ENCODE assay signal across 21 cellular contexts in the genomic region with DNA sequence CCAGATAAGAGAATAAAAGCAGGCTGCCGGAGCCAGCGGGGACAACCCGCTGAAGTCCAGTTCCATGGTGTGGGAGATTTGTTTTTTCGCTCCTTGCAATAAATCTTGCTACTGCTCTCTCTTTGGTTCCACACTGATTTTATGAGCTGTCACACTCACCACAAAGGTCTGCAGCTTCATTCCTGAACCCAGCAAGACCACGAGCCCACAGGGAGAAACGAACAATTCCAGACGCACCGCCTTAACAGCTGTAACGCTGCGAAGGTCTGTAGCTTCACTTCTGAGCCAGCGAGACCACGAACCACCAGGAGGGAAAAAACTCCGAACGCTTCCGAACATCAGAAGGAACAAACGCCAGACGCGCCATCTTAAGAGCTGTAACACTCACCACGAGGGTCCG.
"Had no signal": no experiment of that assay in that cellular context is flagged by ENCODE, and none has a peak within 500 bp of the region (broad histone marks: within the 10 kb centered on the region; RNA-seq: fewer than 3 reads in every experiment).

No MANE protein-coding gene starts in this region.

- H3K27me3 ChIP-seq: breast epithelium, neural progenitor cell, right atrium auricular region, upper lobe of left lung had no signal

- H3K27me3 Mint-ChIP-seq: T-cell had no signal

- H3K4me3 ChIP-seq: neural progenitor cell, prostate gland, right atrium auricular region, stomach, upper lobe of left lung had no signal

- H3K4me3 Mint-ChIP-seq: activated CD4-positive, alpha-beta T cell treated with anti-CD3 and anti-CD28 coated beads, Interleukin-2, amount 10 ng/mL, durations not matched to agents 24 days and 14 days; activated CD8-positive, alpha-beta T cell treated with anti-CD3 and anti-CD28 coated beads for 36 hours; activated naive CD4-positive, alpha-beta T cell treated with anti-CD3 and anti-CD28 coated beads for 36 hours; activated T-cell treated with anti-CD3 and anti-CD28 coated beads, Interleukin-2, amount 50 U/mL, for 24 hours; neural progenitor cell; stimulated activated effector memory CD8-positive, alpha-beta T cell treated with anti-CD3 and anti-CD28 coated beads, Interleukin-12 subunit alpha, Interleukin-12 subunit beta, amount 100 ng/mL, for 72 hours; T-cell had no signal

- H3K4me2 ChIP-seq: neural progenitor cell had no signal

- H3K9me3 ChIP-seq: breast epithelium, prostate gland, right atrium auricular region, stomach, upper lobe of left lung had no signal

- H3K9ac ChIP-seq: neural progenitor cell had no signal

- H3K4me1 ChIP-seq: breast epithelium had no signal

- DNase-seq: activated CD4-positive, alpha-beta T cell treated with anti-CD3 and anti-CD28 coated beads, Interleukin-2, amount 10 ng/mL, durations not matched to agents 24 days and 14 days; activated CD4-positive, CD25-positive, alpha-beta regulatory T cell; activated CD8-positive, alpha-beta T cell treated with anti-CD3 and anti-CD28 coated beads for 36 hours; activated naive CD4-positive, alpha-beta T cell treated with anti-CD3 and anti-CD28 coated beads for 36 hours; activated T-cell treated with anti-CD3 and anti-CD28 coated beads, Interleukin-2, amount 50 U/mL, for 24 hours; cortex of kidney; effector CD4-positive, alpha-beta T cell; midbrain; small intestine; stimulated activated CD4-positive, alpha-beta T cell treated with anti-CD3 and anti-CD28 coated beads, Interleukin-4, amount 100 ng/mL, for 24 hours; stomach; T-cell; upper lobe of left lung had no signal

- H3K27ac Mint-ChIP-seq: activated CD4-positive, alpha-beta T cell treated with anti-CD3 and anti-CD28 coated beads, Interleukin-2, amount 10 ng/mL, durations not matched to agents 24 days and 14 days; activated CD8-positive, alpha-beta T cell treated with anti-CD3 and anti-CD28 coated beads for 36 hours; activated naive CD4-positive, alpha-beta T cell treated with anti-CD3 and anti-CD28 coated beads for 36 hours; activated T-cell treated with anti-CD3 and anti-CD28 coated beads, Interleukin-2, amount 50 U/mL, for 24 hours; stimulated activated effector memory CD8-positive, alpha-beta T cell treated with anti-CD3 and anti-CD28 coated beads, Interleukin-12 subunit alpha, Interleukin-12 subunit beta, amount 100 ng/mL, for 72 hours; T-cell had no signal

- H3K36me3 ChIP-seq: breast epithelium, neural progenitor cell, prostate gland, right atrium auricular region, stomach, upper lobe of left lung had no signal

- ATAC-seq: activated CD8-positive, alpha-beta T cell treated with anti-CD3 and anti-CD28 coated beads for 36 hours; esophagus mucosa; left lobe of liver; SK-N-SH treated with all-trans-retinoic acid at 6 μM for 48 hours; stimulated activated effector memory CD8-positive, alpha-beta T cell treated with anti-CD3 and anti-CD28 coated beads, Interleukin-12 subunit alpha, Interleukin-12 subunit beta, amount 100 ng/mL, for 72 hours; T-cell had no signal

- H2AFZ ChIP-seq: neural progenitor cell had no signal

- H3K27ac ChIP-seq: neural progenitor cell, prostate gland, right atrium auricular region, stomach, upper lobe of left lung had no signal

- H3K9me3 Mint-ChIP-seq: activated CD8-positive, alpha-beta T cell treated with anti-CD3 and anti-CD28 coated beads for 36 hours; activated naive CD4-positive, alpha-beta T cell treated with anti-CD3 and anti-CD28 coated beads for 36 hours; activated T-cell treated with anti-CD3 and anti-CD28 coated beads, Interleukin-2, amount 50 U/mL, for 24 hours; neural progenitor cell; stimulated activated effector memory CD8-positive, alpha-beta T cell treated with anti-CD3 and anti-CD28 coated beads, Interleukin-12 subunit alpha, Interleukin-12 subunit beta, amount 100 ng/mL, for 72 hours; T-cell had no signal
